Comparison of ENCODE assay signal across 23 cellular contexts in genomic region chr2:176885661-176886060, GRCh38.
"Had no signal": no experiment of that assay in that cellular context is flagged by ENCODE, and none has a peak within 500 bp of the region (broad histone marks: within the 10 kb centered on the region; RNA-seq: fewer than 3 reads in every experiment).

No MANE protein-coding gene starts in this region.

- ATAC-seq: activated CD4-positive, CD25-positive, alpha-beta regulatory T cell treated with anti-CD3 and anti-CD28 coated beads, Interleukin-2, amount 50 U/mL, for 24 hours; left lung; lower lobe of right lung; natural killer cell; right lobe of liver; T-helper 17 cell had no signal

- DNase-seq: activated CD4-positive, alpha-beta T cell treated with anti-CD3 and anti-CD28 coated beads for 48 hours; activated CD4-positive, alpha-beta T cell treated with anti-CD3 and anti-CD28 coated beads, Interleukin-2, amount 50 U/mL, for 48 hours; activated CD8-positive, alpha-beta memory T cell treated with anti-CD3 and anti-CD28 coated beads for 24 hours; activated gamma-delta T cell; activated naive CD4-positive, alpha-beta T cell treated with anti-CD3 and anti-CD28 coated beads, Interleukin-2, amount 50 U/mL, for 16 hours; activated T-cell treated with anti-CD3 and anti-CD28 coated beads, Interleukin-2, amount 50 U/mL, for 1 hour; amniotic stem cell; dermis blood vessel endothelial cell; effector CD4-positive, alpha-beta T cell; esophagus squamous epithelium; foreskin melanocyte; left lung; lower lobe of right lung; mesenchymal stem cell; natural killer cell; right lobe of liver; stimulated activated CD4-positive, alpha-beta T cell treated with anti-CD3 and anti-CD28 coated beads, Interleukin-2, amount 100 ng/mL, for 48 hours; stimulated activated naive CD4-positive, alpha-beta T cell treated with Interleukin-2 at 50 U/mL for 16 hours; T-helper 17 cell; T1000; WERI-Rb-1 had no signal

- H3K4me3 ChIP-seq: esophagus squamous epithelium, left lung, lower lobe of right lung, right lobe of liver, tibial nerve had no signal
